16 cellular contexts compared by ENCODE assay signal in genomic region chr14:39447155-39447554, GRCh38. TPM values are rescaled to one million over a fixed set of nuclear protein-coding genes. Genes with fewer than 3 reads are reported as not detected.
DNase-seq lines count a peak whose midpoint lies in the region; ATAC-seq and TF ChIP-seq lines count a peak whose summit lies in the region.
"Had no signal": no experiment of that assay in that cellular context is flagged by ENCODE, and none has a peak within 500 bp of the region (broad histone marks: within the 10 kb centered on the region; RNA-seq: fewer than 3 reads in every experiment).

No MANE protein-coding gene starts in this region.

- H3K4me3 Mint-ChIP-seq in activated naive CD4-positive, alpha-beta T cell treated with anti-CD3 and anti-CD28 coated beads for 36 hours, result no peak overlapping the region
- H3K4me3 Mint-ChIP-seq in activated T-helper 17 cell treated with anti-CD3 and anti-CD28 coated beads, Interleukin-2, amount 50 U/mL, for 72 hours, result peak overlapping the region; percentile 33
- no peak overlapping the region for H3K4me3 Mint-ChIP-seq in progenitor cell of endocrine pancreas (ENCODE audit: low read depth)
- H3K4me3 Mint-ChIP-seq: B cell; CD8-positive, alpha-beta T cell had no signal

- H3K4me1 Mint-ChIP-seq in activated naive CD4-positive, alpha-beta T cell treated with anti-CD3 and anti-CD28 coated beads for 36 hours (ENCODE audit: low read depth), result peaks cover 49% of the 10 kb centered on the region
- peaks cover 23% of the 10 kb centered on the region for H3K4me1 Mint-ChIP-seq in activated T-helper 17 cell treated with anti-CD3 and anti-CD28 coated beads, Interleukin-2, amount 50 U/mL, for 72 hours
- peaks cover 2% of the 10 kb centered on the region for H3K4me1 Mint-ChIP-seq in progenitor cell of endocrine pancreas (ENCODE audit: low read depth)
- H3K4me1 Mint-ChIP-seq: B cell had no signal

- H3K36me3 Mint-ChIP-seq in activated naive CD4-positive, alpha-beta T cell treated with anti-CD3 and anti-CD28 coated beads for 36 hours (ENCODE audit: low read depth), result no peaks in the 10 kb centered on the region
- no peaks in the 10 kb centered on the region for H3K36me3 Mint-ChIP-seq in activated T-helper 17 cell treated with anti-CD3 and anti-CD28 coated beads, Interleukin-2, amount 50 U/mL, for 72 hours (ENCODE audit: low read depth)
- no peaks in the 10 kb centered on the region for H3K36me3 Mint-ChIP-seq in progenitor cell of endocrine pancreas (ENCODE audit: insufficient read depth)
- H3K36me3 Mint-ChIP-seq: CD8-positive, alpha-beta T cell had no signal

- no peaks in the 10 kb centered on the region for H3K9me3 Mint-ChIP-seq in activated naive CD4-positive, alpha-beta T cell treated with anti-CD3 and anti-CD28 coated beads for 36 hours
- H3K9me3 Mint-ChIP-seq in activated T-helper 17 cell treated with anti-CD3 and anti-CD28 coated beads, Interleukin-2, amount 50 U/mL, for 72 hours, result no peaks in the 10 kb centered on the region
- H3K9me3 Mint-ChIP-seq in progenitor cell of endocrine pancreas (ENCODE audit: low read depth), result no peaks in the 10 kb centered on the region
- H3K9me3 Mint-ChIP-seq: CD8-positive, alpha-beta T cell had no signal

- TF ChIP-seq CTCF in progenitor cell of endocrine pancreas (IDR thresholded peaks at IDR 0.05; ENCODE audit: unreplicated experiment), result no peak

- intact Hi-C loops in activated naive CD4-positive, alpha-beta T cell treated with anti-CD3 and anti-CD28 coated beads for 36 hours (cut with micrococcal nuclease), result loop anchor here (5.0 kb wide), 1 partner anchor 180 kb away; no protein-coding TSS in a partner anchor

- peak; percentile 33 for ATAC-seq in activated T-helper 17 cell treated with anti-CD3 and anti-CD28 coated beads, Interleukin-2, amount 50 U/mL, for 72 hours (replicated peaks)
- peak; percentile 63 for ATAC-seq in stimulated activated naive CD8-positive, alpha-beta T cell treated with anti-CD3 and anti-CD28 coated beads, Interleukin-15, Interleukin-2, amounts not matched to agents 100 U/mL and 50 U/mL, for 24 hours
- ATAC-seq: CD8-positive, alpha-beta T cell had no signal

- no peak for DNase-seq in activated naive CD4-positive, alpha-beta T cell treated with anti-CD3 and anti-CD28 coated beads for 36 hours
- no peak for DNase-seq in activated naive CD4-positive, alpha-beta T cell treated with anti-CD3 and anti-CD28 coated beads, Interleukin-2, amount 50 U/mL, for 16 hours
- peak; percentile 69 for DNase-seq in NCI-H146 (lab: John Stamatoyannopoulos, UW)
- no peak for DNase-seq in stimulated activated naive CD8-positive, alpha-beta T cell treated with anti-CD3 and anti-CD28 coated beads, Interleukin-15, Interleukin-2, amounts not matched to agents 100 U/mL and 50 U/mL, for 24 hours
- no peak for DNase-seq in progenitor cell of endocrine pancreas (ENCODE audit: low spot score, unreplicated experiment)
- DNase-seq in T1000 (lab: John Stamatoyannopoulos, UW), result no peak
- DNase-seq: CD8-positive, alpha-beta T cell; cerebellar nuclear complex; DMS 273 treated with DMSO at 0.1 percent for 48 hours; H7; islet precursor cell; left ventricle myocardium inferior; NCI-H187; NCI-H524 treated with DMSO at 0.1 percent for 48 hours had no signal

- CTCF ChIA-PET in activated naive CD4-positive, alpha-beta T cell treated with anti-CD3 and anti-CD28 coated beads for 36 hours (lab: Charles Lee), result no interaction called here

- peak overlapping the region; percentile 14 for H3K27ac Mint-ChIP-seq in activated naive CD4-positive, alpha-beta T cell treated with anti-CD3 and anti-CD28 coated beads for 36 hours
- peak overlapping the region; percentile 77 for H3K27ac Mint-ChIP-seq in activated T-helper 17 cell treated with anti-CD3 and anti-CD28 coated beads, Interleukin-2, amount 50 U/mL, for 72 hours
- no peak overlapping the region for H3K27ac Mint-ChIP-seq in progenitor cell of endocrine pancreas
- H3K27ac Mint-ChIP-seq: B cell; CD8-positive, alpha-beta T cell had no signal

- no peaks in the 10 kb centered on the region for H3K27me3 Mint-ChIP-seq in activated naive CD4-positive, alpha-beta T cell treated with anti-CD3 and anti-CD28 coated beads for 36 hours (ENCODE audit: low read depth)
- no peaks in the 10 kb centered on the region for H3K27me3 Mint-ChIP-seq in activated T-helper 17 cell treated with anti-CD3 and anti-CD28 coated beads, Interleukin-2, amount 50 U/mL, for 72 hours
- H3K27me3 Mint-ChIP-seq in progenitor cell of endocrine pancreas, result no peaks in the 10 kb centered on the region
- H3K27me3 Mint-ChIP-seq: B cell had no signal

RNA-seq across cellular contexts. Expression of gene FBXO33, which starts 14.9 kb away (rescaled TPM):
- 10 to 100 TPM; 16.1 to 16.4 TPM for total RNA-seq in activated naive CD4-positive, alpha-beta T cell treated with anti-CD3 and anti-CD28 coated beads for 36 hours
- 10 to 100 TPM; 15.8 to 19.1 TPM for total RNA-seq in activated T-helper 17 cell treated with anti-CD3 and anti-CD28 coated beads, Interleukin-2, amount 50 U/mL, for 72 hours
- 11.7 and 13.6 TPM in 2 replicates for total RNA-seq in progenitor cell of endocrine pancreas
